ENCODE assay signal across 15 cellular contexts in the genomic region with DNA sequence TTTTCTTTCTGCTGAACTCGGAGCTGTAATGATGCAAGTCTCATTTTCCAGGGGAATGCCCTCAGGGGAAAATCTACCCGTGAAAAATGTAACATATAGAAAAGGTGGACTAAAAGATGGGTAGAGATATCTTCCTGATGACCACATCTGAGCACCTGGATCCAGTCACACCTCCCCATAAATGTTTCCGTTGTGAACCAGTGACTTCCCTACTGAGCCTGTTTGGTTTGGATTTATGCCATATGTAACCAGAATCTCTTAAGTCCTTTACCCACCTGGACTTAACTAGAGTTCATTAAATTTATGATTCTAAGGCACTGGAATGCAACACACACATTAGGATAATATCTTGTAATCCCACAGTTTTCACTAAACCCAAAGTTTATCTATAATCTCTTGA.
A peak's percentile ranks its signal among the peaks of the same experiment; 100 is the strongest.
DNase-seq lines count a peak whose midpoint lies in the region; ATAC-seq and TF ChIP-seq lines count a peak whose summit lies in the region.
"Had no signal": no experiment of that assay in that cellular context is flagged by ENCODE, and none has a peak within 500 bp of the region (broad histone marks: within the 10 kb centered on the region; RNA-seq: fewer than 3 reads in every experiment).

No MANE protein-coding gene starts in this region.

- H3K9me3 Mint-ChIP-seq in Caco-2 (ENCODE audit: unreplicated experiment): no peaks in the 10 kb centered on the region
- H3K9me3 Mint-ChIP-seq: activated CD4-positive, alpha-beta memory T cell treated with anti-CD3 and anti-CD28 coated beads for 36 hours; activated naive CD8-positive, alpha-beta T cell treated with anti-CD3 and anti-CD28 coated beads, Interleukin-2, amount 50 U/mL, for 24 hours had no signal

- ATAC-seq in PC-3: peak; percentile 86
- ATAC-seq in HG03039 (IDR thresholded peaks at IDR 0.05; ENCODE audit: unreplicated experiment): no peak
- ATAC-seq: activated naive CD8-positive, alpha-beta T cell treated with anti-CD3 and anti-CD28 coated beads, Interleukin-2, amount 50 U/mL, for 24 hours; left ventricle myocardium superior had no signal

- H3K9me2 ChIP-seq in PC-3 (replicated peaks; ENCODE audit: low read length): no peaks in the 10 kb centered on the region

- H3K4me1 ChIP-seq in PC-3 (ENCODE audit: insufficient read depth, low read length): peaks cover 17% of the 10 kb centered on the region
- no peaks in the 10 kb centered on the region for H3K4me1 ChIP-seq in Caco-2
- H3K4me1 ChIP-seq: parathyroid adenoma had no signal

- CTCF ChIA-PET in PC-3 (lab: Charles Lee): no interaction called here
- CTCF ChIA-PET in Caco-2 (lab: Charles Lee): no interaction called here

- no peaks in the 10 kb centered on the region for H3K36me3 ChIP-seq in PC-3 (ENCODE audit: low read depth, low read length)
- H3K36me3 ChIP-seq in kidney epithelial cell (ENCODE audit: control insufficient read depth, insufficient read depth, low read length): no peaks in the 10 kb centered on the region
- no peaks in the 10 kb centered on the region for H3K36me3 ChIP-seq in Caco-2 (ENCODE audit: control insufficient read depth, insufficient read depth, low read length)
- H3K36me3 ChIP-seq: suprapubic skin had no signal

- H3K4me3 ChIP-seq in PC-3 (ENCODE audit: low read length) (no peak overlapping the region), kidney epithelial cell (ENCODE audit: low read depth, low read length) (no peak overlapping the region), Caco-2 (ENCODE audit: low read depth, low read length) (no peak overlapping the region)
- H3K4me3 ChIP-seq: suprapubic skin had no signal

- intact Hi-C loops in PC-3 (cut with micrococcal nuclease): no loop called here
- intact Hi-C loops in Caco-2 (cut with micrococcal nuclease; ENCODE audit: unreplicated experiment): no loop called here

- H3K27ac Mint-ChIP-seq in Caco-2 (ENCODE audit: unreplicated experiment): no peak overlapping the region
- H3K27ac Mint-ChIP-seq: activated CD4-positive, alpha-beta memory T cell treated with anti-CD3 and anti-CD28 coated beads for 36 hours; activated naive CD8-positive, alpha-beta T cell treated with anti-CD3 and anti-CD28 coated beads, Interleukin-2, amount 50 U/mL, for 24 hours had no signal

- no peaks in the 10 kb centered on the region for H4K20me1 ChIP-seq in PC-3 (ENCODE audit: low read length)

- no peak for TF ChIP-seq CTCF in PC-3 (conservative IDR thresholded peaks at IDR 0.05; ENCODE audit: low read depth, low read length)
- TF ChIP-seq CTCF in kidney epithelial cell (IDR thresholded peaks at IDR 0.05; ENCODE audit: insufficient read depth, low read length, poor library complexity, severe bottlenecking): no peak
- TF ChIP-seq CTCF in Caco-2 (IDR thresholded peaks at IDR 0.05; ENCODE audit: insufficient read depth in 1 of 2, low read depth in 1 of 2, low read length in 1 of 2, severe bottlenecking in 1 of 2, unreplicated experiment in 1 of 2): no peak

- peak overlapping the region; percentile 35 for H3K4me2 ChIP-seq in PC-3 (ENCODE audit: low read length)

- H3K27ac ChIP-seq in PC-3 (ENCODE audit: low read length): no peak overlapping the region
- no peak overlapping the region for H3K27ac ChIP-seq in substantia nigra (ENCODE audit: low read depth, low read length, poor library complexity, severe bottlenecking)
- H3K27ac ChIP-seq: parathyroid adenoma, suprapubic skin had no signal

- BruUV-seq in PC-3 (replicated peaks; lab: Mats Ljungman, UMichigan) (no TSS peak), Caco-2 (replicated peaks; lab: Mats Ljungman, UMichigan) (no TSS peak)

- no peak overlapping the region for H2AFZ ChIP-seq in PC-3 (ENCODE audit: low read length)
- H2AFZ ChIP-seq: parathyroid adenoma had no signal

- H3K9me3 ChIP-seq in PC-3 (ENCODE audit: low read length) (no peaks in the 10 kb centered on the region), Caco-2 (no peaks in the 10 kb centered on the region)
- H3K9me3 ChIP-seq: suprapubic skin had no signal

- DNase-seq in DMS153 treated with DMSO at 0.1 percent for 48 hours (lab: John Stamatoyannopoulos, UW; ENCODE audit: unreplicated experiment) (peak; percentile 60), M059J (ENCODE audit: low read depth) (peak; percentile 65), PC-3 (peak; percentile 96), kidney epithelial cell (ENCODE audit: low read depth) (peak; percentile 38), Caco-2 (no peak), substantia nigra (lab: John Stamatoyannopoulos, UW) (no peak), NCI-H446 (lab: John Stamatoyannopoulos, UW) (no peak)
- DNase-seq: activated CD4-positive, alpha-beta memory T cell treated with anti-CD3 and anti-CD28 coated beads for 36 hours; activated naive CD8-positive, alpha-beta T cell treated with anti-CD3 and anti-CD28 coated beads, Interleukin-2, amount 50 U/mL, for 24 hours; effector CD8-positive, alpha-beta T cell; left ventricle myocardium superior; stimulated activated CD4-positive, alpha-beta T cell treated with anti-CD3 and anti-CD28 coated beads, Interleukin-4, amount 100 ng/mL, for 1 hour had no signal

- peaks cover 7% of the 10 kb centered on the region for H3K27me3 Mint-ChIP-seq in Caco-2 (ENCODE audit: insufficient read depth, unreplicated experiment)
- H3K27me3 Mint-ChIP-seq: activated CD4-positive, alpha-beta memory T cell treated with anti-CD3 and anti-CD28 coated beads for 36 hours; activated naive CD8-positive, alpha-beta T cell treated with anti-CD3 and anti-CD28 coated beads, Interleukin-2, amount 50 U/mL, for 24 hours had no signal

- H3K4me1 Mint-ChIP-seq in Caco-2 (ENCODE audit: low read depth, unreplicated experiment): no peaks in the 10 kb centered on the region
- H3K4me1 Mint-ChIP-seq: activated naive CD8-positive, alpha-beta T cell treated with anti-CD3 and anti-CD28 coated beads, Interleukin-2, amount 50 U/mL, for 24 hours had no signal

- H3K9ac ChIP-seq in PC-3 (ENCODE audit: low read length): no peak overlapping the region
- H3K9ac ChIP-seq: parathyroid adenoma had no signal

- POLR2A ChIA-PET in PC-3 (lab: Charles Lee; ENCODE audit: unreplicated experiment): no interaction called here
- POLR2A ChIA-PET in Caco-2 (lab: Charles Lee): no interaction called here

- H3F3A ChIP-seq in PC-3 (ENCODE audit: low read length, unreplicated experiment): no peaks in the 10 kb centered on the region

- no peaks in the 10 kb centered on the region for H3K27me3 ChIP-seq in PC-3 (ENCODE audit: low read length)
- H3K27me3 ChIP-seq in kidney epithelial cell (ENCODE audit: control insufficient read depth, insufficient read depth, low read length): no peaks in the 10 kb centered on the region
- H3K27me3 ChIP-seq in Caco-2 (replicated peaks; ENCODE audit: control insufficient read depth, insufficient read depth, low read length): no peaks in the 10 kb centered on the region

- no peaks in the 10 kb centered on the region for H3K79me2 ChIP-seq in PC-3 (ENCODE audit: low read length)
- H3K79me2 ChIP-seq: parathyroid adenoma had no signal

- H3K4me3 Mint-ChIP-seq in Caco-2 (ENCODE audit: unreplicated experiment): no peak overlapping the region
- H3K4me3 Mint-ChIP-seq: activated CD4-positive, alpha-beta memory T cell treated with anti-CD3 and anti-CD28 coated beads for 36 hours; activated naive CD8-positive, alpha-beta T cell treated with anti-CD3 and anti-CD28 coated beads, Interleukin-2, amount 50 U/mL, for 24 hours had no signal

- H3K36me3 Mint-ChIP-seq in Caco-2 (ENCODE audit: insufficient read depth, unreplicated experiment): no peaks in the 10 kb centered on the region
- H3K36me3 Mint-ChIP-seq: activated CD4-positive, alpha-beta memory T cell treated with anti-CD3 and anti-CD28 coated beads for 36 hours had no signal

Comparison
In these comparisons a context has a peak if more than half of its experiments do, and no peak if none do; other contexts are left out.
1. DNase-seq: peak in DMS153 treated with DMSO at 0.1 percent for 48 hours (single experiment), M059J (single experiment), PC-3 (single experiment) and kidney epithelial cell (single experiment); none in Caco-2 (0 of 2), substantia nigra (0 of 49) and NCI-H446 (0 of 2).